13 cellular contexts compared by ENCODE assay signal in the genomic region with DNA sequence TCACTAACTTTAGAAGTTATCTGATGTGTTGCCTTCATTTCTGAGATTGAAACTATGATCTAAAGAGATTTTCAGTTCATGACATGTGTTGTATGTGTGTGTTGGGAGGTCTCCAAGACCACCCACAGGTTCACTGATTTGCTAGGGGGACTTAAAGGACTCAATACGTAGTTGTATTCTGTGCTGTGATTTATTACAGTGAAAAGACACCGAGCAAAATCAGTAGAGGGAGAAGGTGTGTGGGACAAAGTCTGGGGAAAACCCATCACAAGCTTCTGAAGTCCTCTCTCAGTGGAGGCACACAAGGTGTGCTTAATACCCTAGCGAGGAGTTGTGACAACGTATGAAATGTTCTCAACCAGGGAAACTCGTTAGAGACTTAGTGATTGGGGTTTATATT. TPM values are rescaled to one million over a fixed set of nuclear protein-coding genes. Genes with fewer than 3 reads are reported as not detected.
A peak's percentile ranks its signal among the peaks of the same experiment; 100 is the strongest.
DNase-seq lines count a peak whose midpoint lies in the region; ATAC-seq and TF ChIP-seq lines count a peak whose summit lies in the region.
"Had no signal": no experiment of that assay in that cellular context is flagged by ENCODE, and none has a peak within 500 bp of the region (broad histone marks: within the 10 kb centered on the region; RNA-seq: fewer than 3 reads in every experiment).

No MANE protein-coding gene starts in this region.

- no peak for DNase-seq in activated naive CD4-positive, alpha-beta T cell treated with anti-CD3 and anti-CD28 coated beads, Interleukin-2, amount 50 U/mL, for 72 hours (ENCODE audit: low spot score in 2 of 2)
- DNase-seq in activated naive CD4-positive, alpha-beta T cell treated with anti-CD3 and anti-CD28 coated beads for 36 hours, result no peak
- no peak for DNase-seq in activated CD8-positive, alpha-beta T cell treated with anti-CD3 and anti-CD28 coated beads, Interleukin-2, amount 10 ng/mL, durations not matched to agents 7 days and 5 days
- DNase-seq in stimulated activated naive B cell treated with anti-CD40 and anti-IgM and Interleukin-4, amounts not matched to agents 10 μg/mL and 1 μg/mL and 100 μg/mL, for 72 hours, result no peak
- DNase-seq in NAMALWA (ENCODE audit: low spot score) (no peak), stomach (no peak), NOMO-1 treated with dmso at 0.1 percent for 144 hours (lab: John Stamatoyannopoulos, UW; ENCODE audit: unreplicated experiment) (no peak)
- DNase-seq: kidney, NCI-H510A had no signal

- no peaks in the 10 kb centered on the region for H3K27me3 ChIP-seq in stomach

- no peaks in the 10 kb centered on the region for H3K9me3 ChIP-seq in stomach

- no peak overlapping the region for H3K4me3 Mint-ChIP-seq in activated naive CD4-positive, alpha-beta T cell treated with anti-CD3 and anti-CD28 coated beads for 36 hours
- H3K4me3 Mint-ChIP-seq in activated CD8-positive, alpha-beta T cell treated with anti-CD3 and anti-CD28 coated beads, Interleukin-2, amount 10 ng/mL, durations not matched to agents 7 days and 5 days, result no peak overlapping the region
- H3K4me3 Mint-ChIP-seq in stimulated activated naive B cell treated with anti-CD40 and anti-IgM and Interleukin-4, amounts not matched to agents 10 μg/mL and 1 μg/mL and 100 μg/mL, for 72 hours, result peak overlapping the region in 1 of 2 donors; percentile 63

- no peaks in the 10 kb centered on the region for H3K27me3 Mint-ChIP-seq in activated naive CD4-positive, alpha-beta T cell treated with anti-CD3 and anti-CD28 coated beads for 36 hours (ENCODE audit: low read depth)
- H3K27me3 Mint-ChIP-seq in activated CD8-positive, alpha-beta T cell treated with anti-CD3 and anti-CD28 coated beads, Interleukin-2, amount 10 ng/mL, durations not matched to agents 7 days and 5 days (ENCODE audit: low read depth), result no peaks in the 10 kb centered on the region
- no peaks in the 10 kb centered on the region for H3K27me3 Mint-ChIP-seq in stimulated activated naive B cell treated with anti-CD40 and anti-IgM and Interleukin-4, amounts not matched to agents 10 μg/mL and 1 μg/mL and 100 μg/mL, for 72 hours

- intact Hi-C loops in activated naive CD4-positive, alpha-beta T cell treated with anti-CD3 and anti-CD28 coated beads for 36 hours (cut with micrococcal nuclease), result no loop called here
- intact Hi-C loops in stomach (cut with DNase I; ENCODE audit: low total_unique reads), result no loop called here

- H3K27ac ChIP-seq in stomach, result peak overlapping the region in 1 of 5 donors; percentile 67

- TF ChIP-seq CTCF in stomach (IDR thresholded peaks at IDR 0.05), result no peak

- peak; percentile 50 to 63 for ATAC-seq in activated naive CD4-positive, alpha-beta T cell treated with anti-CD3 and anti-CD28 coated beads, Interleukin-2, amount 50 U/mL, for 72 hours
- peak; percentile 66 for ATAC-seq in HG02852 (IDR thresholded peaks at IDR 0.05; ENCODE audit: unreplicated experiment)
- ATAC-seq in activated CD8-positive, alpha-beta T cell treated with anti-CD3 and anti-CD28 coated beads, Interleukin-2, amount 10 ng/mL, durations not matched to agents 7 days and 5 days, result no peak
- peak; percentile 60 for ATAC-seq in stimulated activated naive B cell treated with anti-CD40 and anti-IgM and Interleukin-4, amounts not matched to agents 10 μg/mL and 1 μg/mL and 100 μg/mL, for 72 hours (replicated peaks)

- WGBS in stomach, 5 donors, result 71 to 83% (median 81%) methylated on average over 5 of the region's 5 CpGs

- H3K9me3 Mint-ChIP-seq in activated naive CD4-positive, alpha-beta T cell treated with anti-CD3 and anti-CD28 coated beads, Interleukin-2, amount 50 U/mL, for 72 hours, result no peaks in the 10 kb centered on the region
- no peaks in the 10 kb centered on the region for H3K9me3 Mint-ChIP-seq in activated naive CD4-positive, alpha-beta T cell treated with anti-CD3 and anti-CD28 coated beads for 36 hours
- no peaks in the 10 kb centered on the region for H3K9me3 Mint-ChIP-seq in activated CD8-positive, alpha-beta T cell treated with anti-CD3 and anti-CD28 coated beads, Interleukin-2, amount 10 ng/mL, durations not matched to agents 7 days and 5 days (ENCODE audit: insufficient read depth)
- no peaks in the 10 kb centered on the region for H3K9me3 Mint-ChIP-seq in stimulated activated naive B cell treated with anti-CD40 and anti-IgM and Interleukin-4, amounts not matched to agents 10 μg/mL and 1 μg/mL and 100 μg/mL, for 72 hours

- no peak overlapping the region for H3K27ac Mint-ChIP-seq in activated naive CD4-positive, alpha-beta T cell treated with anti-CD3 and anti-CD28 coated beads, Interleukin-2, amount 50 U/mL, for 72 hours
- H3K27ac Mint-ChIP-seq in activated naive CD4-positive, alpha-beta T cell treated with anti-CD3 and anti-CD28 coated beads for 36 hours, result no peak overlapping the region
- peak overlapping the region; percentile 47 for H3K27ac Mint-ChIP-seq in activated CD8-positive, alpha-beta T cell treated with anti-CD3 and anti-CD28 coated beads, Interleukin-2, amount 10 ng/mL, durations not matched to agents 7 days and 5 days
- H3K27ac Mint-ChIP-seq in stimulated activated naive B cell treated with anti-CD40 and anti-IgM and Interleukin-4, amounts not matched to agents 10 μg/mL and 1 μg/mL and 100 μg/mL, for 72 hours, result no peak overlapping the region

- no peak for TF ChIP-seq POLR2A in stomach (IDR thresholded peaks at IDR 0.05)

- CTCF ChIA-PET in activated naive CD4-positive, alpha-beta T cell treated with anti-CD3 and anti-CD28 coated beads for 36 hours (lab: Charles Lee), result no interaction called here
- CTCF ChIA-PET in activated CD8-positive, alpha-beta T cell treated with anti-CD3 and anti-CD28 coated beads, Interleukin-2, amount 10 ng/mL, durations not matched to agents 7 days and 5 days (lab: Charles Lee), result interaction anchor here (1.5 to 2.0 kb wide), 2 partner anchors 11 to 34 kb away, joined by 3 to 6 read pairs; no protein-coding TSS in a partner anchor

- H3K36me3 Mint-ChIP-seq in activated naive CD4-positive, alpha-beta T cell treated with anti-CD3 and anti-CD28 coated beads, Interleukin-2, amount 50 U/mL, for 72 hours, result no peaks in the 10 kb centered on the region
- peaks cover 2% of the 10 kb centered on the region for H3K36me3 Mint-ChIP-seq in activated naive CD4-positive, alpha-beta T cell treated with anti-CD3 and anti-CD28 coated beads for 36 hours (ENCODE audit: low read depth)
- H3K36me3 Mint-ChIP-seq in activated CD8-positive, alpha-beta T cell treated with anti-CD3 and anti-CD28 coated beads, Interleukin-2, amount 10 ng/mL, durations not matched to agents 7 days and 5 days (ENCODE audit: low read depth), result peaks cover 8% of the 10 kb centered on the region
- H3K36me3 Mint-ChIP-seq in stimulated activated naive B cell treated with anti-CD40 and anti-IgM and Interleukin-4, amounts not matched to agents 10 μg/mL and 1 μg/mL and 100 μg/mL, for 72 hours, result peaks cover under 1 to 2% of the 10 kb centered on the region in 2 donors

- no peaks in the 10 kb centered on the region for H3K36me3 ChIP-seq in stomach

- peaks cover 22% of the 10 kb centered on the region for H3K4me1 Mint-ChIP-seq in activated naive CD4-positive, alpha-beta T cell treated with anti-CD3 and anti-CD28 coated beads for 36 hours (ENCODE audit: low read depth)
- peaks cover 25% of the 10 kb centered on the region for H3K4me1 Mint-ChIP-seq in activated CD8-positive, alpha-beta T cell treated with anti-CD3 and anti-CD28 coated beads, Interleukin-2, amount 10 ng/mL, durations not matched to agents 7 days and 5 days (ENCODE audit: low read depth)
- peaks cover 18 to 24% of the 10 kb centered on the region in 2 donors for H3K4me1 Mint-ChIP-seq in stimulated activated naive B cell treated with anti-CD40 and anti-IgM and Interleukin-4, amounts not matched to agents 10 μg/mL and 1 μg/mL and 100 μg/mL, for 72 hours

- POLR2A ChIA-PET in activated CD8-positive, alpha-beta T cell treated with anti-CD3 and anti-CD28 coated beads, Interleukin-2, amount 10 ng/mL, durations not matched to agents 7 days and 5 days (lab: Charles Lee), result no interaction called here

- H3K4me3 ChIP-seq in stomach, result no peak overlapping the region

- H3K4me1 ChIP-seq in stomach, result peaks cover 7 to 52% (median 28%) of the 10 kb centered on the region in 4 donors

- TF ChIP-seq EP300 in stomach (IDR thresholded peaks at IDR 0.05), result no peak

RNA-seq across cellular contexts. Expression of a gene that starts 35.6 kb away (rescaled TPM):
- total RNA-seq in activated naive CD4-positive, alpha-beta T cell treated with anti-CD3 and anti-CD28 coated beads, Interleukin-2, amount 50 U/mL, for 72 hours, result 10 to 100 TPM; 14.2 to 15.5 TPM
- 10 to 100 TPM; 15.8 to 16.0 TPM for total RNA-seq in activated naive CD4-positive, alpha-beta T cell treated with anti-CD3 and anti-CD28 coated beads for 36 hours
- 10 to 100 TPM; 15.2 to 16.6 TPM for total RNA-seq in activated CD8-positive, alpha-beta T cell treated with anti-CD3 and anti-CD28 coated beads, Interleukin-2, amount 10 ng/mL, durations not matched to agents 7 days and 5 days
- 10 to 100 TPM in 3 of 5 donors, 1 to 10 TPM in 2; 7.0 to 28.1 (median 14.5) TPM for total RNA-seq in stomach
- polyA plus RNA-seq in stomach, result 1 to 10 TPM; 2.1 to 2.9 (median 2.6) TPM

RNA-seq across cellular contexts. Expression of a gene that starts 53.0 kb away (rescaled TPM):
- total RNA-seq in activated naive CD4-positive, alpha-beta T cell treated with anti-CD3 and anti-CD28 coated beads, Interleukin-2, amount 50 U/mL, for 72 hours, result not detected
- not detected for total RNA-seq in activated naive CD4-positive, alpha-beta T cell treated with anti-CD3 and anti-CD28 coated beads for 36 hours
- not detected for total RNA-seq in activated CD8-positive, alpha-beta T cell treated with anti-CD3 and anti-CD28 coated beads, Interleukin-2, amount 10 ng/mL, durations not matched to agents 7 days and 5 days
- 10 to 100 TPM in 2 of 5 donors, 1 to 10 TPM in 2, under 1 TPM in 1; 0.92 to 14.6 (median 7.2) TPM for total RNA-seq in stomach
- 10 to 100 TPM in 1 of 3 donors, 1 to 10 TPM in 1, not detected in 1; 5.4 to 38.4 TPM for polyA plus RNA-seq in stomach
- total RNA-seq: fibroblast of lung, G401, osteocyte had no signal
- polyA plus RNA-seq: fibroblast of lung had no signal
